ENCODE assay signal across 21 cellular contexts in genomic region chr19:37991176-37991835, GRCh38.
DNase-seq lines count a peak whose midpoint lies in the region; ATAC-seq and TF ChIP-seq lines count a peak whose summit lies in the region.
"Had no signal": no experiment of that assay in that cellular context is flagged by ENCODE, and none has a peak within 500 bp of the region (broad histone marks: within the 10 kb centered on the region; RNA-seq: fewer than 3 reads in every experiment).

No MANE protein-coding gene starts in this region.

- H3K4me3 ChIP-seq in WERI-Rb-1 (ENCODE audit: low read depth, low read length) (no peak overlapping the region), iPS-20b (ENCODE audit: low read length) (no peak overlapping the region), thyroid gland (replicated peaks in 1 of 3) (no peak overlapping the region)
- H3K4me3 ChIP-seq: BLaER1 treated with 17β-estradiol and CSF1 and Interleukin-3, amounts not matched to agents 10 nM and 100 nM; MG63; thoracic aorta had no signal

- H3K9ac ChIP-seq in iPS-20b (ENCODE audit: low read depth, low read length) = peak overlapping the region; percentile 38; the same call in 1 of the 2 replicates

- H3K36me3 Mint-ChIP-seq in CD4-positive, alpha-beta T cell (ENCODE audit: low read depth) = no peaks in the 10 kb centered on the region
- H3K36me3 Mint-ChIP-seq: activated naive CD4-positive, alpha-beta T cell treated with anti-CD3 and anti-CD28 coated beads, Interleukin-2, amount 50 U/mL, for 72 hours had no signal

- no peaks in the 10 kb centered on the region for H3K9me3 ChIP-seq in WERI-Rb-1 (ENCODE audit: severe bottlenecking)
- H3K9me3 ChIP-seq in iPS-20b (ENCODE audit: insufficient read depth, low read depth, low read length) = no peaks in the 10 kb centered on the region
- H3K9me3 ChIP-seq in thyroid gland = no peaks in the 10 kb centered on the region
- H3K9me3 ChIP-seq in CD4-positive, alpha-beta T cell (ENCODE audit: control insufficient read depth, low read length) = no peaks in the 10 kb centered on the region
- H3K9me3 ChIP-seq: MG63, thoracic aorta had no signal

- DNase-seq in NCI-H524 (lab: John Stamatoyannopoulos, UW) = peak; percentile 46 to 72
- DNase-seq in NCI-H524 treated with DMSO at 0.1 percent for 48 hours (lab: John Stamatoyannopoulos, UW) = no peak
- DNase-seq in WERI-Rb-1 = peak; percentile 63
- no peak for DNase-seq in thyroid gland
- DNase-seq in stimulated activated naive CD8-positive, alpha-beta T cell treated with anti-CD3 and anti-CD28 coated beads, Interleukin-15, amount 100 ng/mL, for 72 hours = no peak
- no peak for DNase-seq in CD4-positive, alpha-beta T cell
- DNase-seq: brain microvascular endothelial cell; dermis blood vessel endothelial cell; erythroblast; naive thymus-derived CD4-positive, alpha-beta T cell; NCI-H1694; NCI-H2227 treated with DMSO at 0.1 percent for 48 hours; SHP77 treated with DMSO at 0.1 percent for 48 hours; stimulated activated CD4-positive, alpha-beta T cell treated with anti-CD3 and anti-CD28 coated beads, Interleukin-12 subunit alpha, Interleukin-12 subunit beta, amount 100 ng/mL, for 4 hours; T-cell had no signal

- CTCF ChIA-PET in CD4-positive, alpha-beta T cell (lab: Charles Lee) = interaction anchor here (0.9 kb wide), 1 partner anchor 13 kb away, joined by 3 read pairs; no protein-coding TSS in a partner anchor

- H3K27ac ChIP-seq in WERI-Rb-1 (peak overlapping the region; percentile 65), iPS-20b (ENCODE audit: low read length) (no peak overlapping the region), thyroid gland (peak overlapping the region in 2 of 3 donors; percentile 14 to 50)
- no peak overlapping the region for H3K27ac ChIP-seq in CD4-positive, alpha-beta T cell (ENCODE audit: low read depth, low read length)
- H3K27ac ChIP-seq: brain microvascular endothelial cell, thoracic aorta had no signal

- POLR2A ChIA-PET in CD4-positive, alpha-beta T cell (lab: Charles Lee) = no interaction called here

- 71 to 76% methylated on average over 5 to 9 of the region's 10 CpGs for WGBS in thyroid gland, 2 donors

- TF ChIP-seq CTCF in WERI-Rb-1 (IDR thresholded peaks at IDR 0.05; ENCODE audit: low read depth, low read length) (no peak), thyroid gland (IDR thresholded peaks at IDR 0.05) (no peak)
- TF ChIP-seq CTCF in CD4-positive, alpha-beta T cell (IDR thresholded peaks at IDR 0.05) = no peak

- no peak for ATAC-seq in stimulated activated naive CD8-positive, alpha-beta T cell treated with anti-CD3 and anti-CD28 coated beads, Interleukin-15, amount 100 ng/mL, for 72 hours
- ATAC-seq in CD4-positive, alpha-beta T cell (ENCODE audit: poor library complexity) = no peak
- ATAC-seq in GM19324 (IDR thresholded peaks at IDR 0.05; ENCODE audit: low FRiP score, unreplicated experiment) = no peak
- ATAC-seq: activated naive CD4-positive, alpha-beta T cell treated with anti-CD3 and anti-CD28 coated beads, Interleukin-2, amount 50 U/mL, for 72 hours; naive thymus-derived CD4-positive, alpha-beta T cell; T-cell had no signal

- no peak for TF ChIP-seq POLR2A in thyroid gland (IDR thresholded peaks at IDR 0.05)

- H3K27ac Mint-ChIP-seq in stimulated activated naive CD8-positive, alpha-beta T cell treated with anti-CD3 and anti-CD28 coated beads, Interleukin-15, amount 100 ng/mL, for 72 hours = no peak overlapping the region
- H3K27ac Mint-ChIP-seq in CD4-positive, alpha-beta T cell = no peak overlapping the region
- H3K27ac Mint-ChIP-seq: activated naive CD4-positive, alpha-beta T cell treated with anti-CD3 and anti-CD28 coated beads, Interleukin-2, amount 50 U/mL, for 72 hours; naive thymus-derived CD4-positive, alpha-beta T cell; T-cell had no signal

- H3K4me1 Mint-ChIP-seq in stimulated activated naive CD8-positive, alpha-beta T cell treated with anti-CD3 and anti-CD28 coated beads, Interleukin-15, amount 100 ng/mL, for 72 hours = peaks cover 22% of the 10 kb centered on the region
- peaks cover 10% of the 10 kb centered on the region for H3K4me1 Mint-ChIP-seq in CD4-positive, alpha-beta T cell (ENCODE audit: low read depth)

- H3K27me3 ChIP-seq in WERI-Rb-1 (ENCODE audit: insufficient read depth, low read depth, severe bottlenecking) (no peaks in the 10 kb centered on the region), iPS-20b (ENCODE audit: insufficient read depth, low read length) (no peaks in the 10 kb centered on the region), thyroid gland (no peaks in the 10 kb centered on the region)
- H3K27me3 ChIP-seq in CD4-positive, alpha-beta T cell (ENCODE audit: control insufficient read depth, insufficient read depth, low read length) = no peaks in the 10 kb centered on the region
- H3K27me3 ChIP-seq: BLaER1 treated with 17β-estradiol and CSF1 and Interleukin-3, amounts not matched to agents 10 nM and 100 nM; brain microvascular endothelial cell; MG63 had no signal

- no peak overlapping the region for H3K4me3 Mint-ChIP-seq in stimulated activated naive CD8-positive, alpha-beta T cell treated with anti-CD3 and anti-CD28 coated beads, Interleukin-15, amount 100 ng/mL, for 72 hours
- no peak overlapping the region for H3K4me3 Mint-ChIP-seq in CD4-positive, alpha-beta T cell
- H3K4me3 Mint-ChIP-seq: naive thymus-derived CD4-positive, alpha-beta T cell; T-cell had no signal

- intact Hi-C loops in thyroid gland (cut with DNase I) = no loop called here
- intact Hi-C loops in CD4-positive, alpha-beta T cell (cut with DNase I, micrococcal nuclease) = no loop called here

- no peaks in the 10 kb centered on the region for H3K9me3 Mint-ChIP-seq in stimulated activated naive CD8-positive, alpha-beta T cell treated with anti-CD3 and anti-CD28 coated beads, Interleukin-15, amount 100 ng/mL, for 72 hours
- no peaks in the 10 kb centered on the region for H3K9me3 Mint-ChIP-seq in CD4-positive, alpha-beta T cell
- H3K9me3 Mint-ChIP-seq: activated naive CD4-positive, alpha-beta T cell treated with anti-CD3 and anti-CD28 coated beads, Interleukin-2, amount 50 U/mL, for 72 hours; T-cell had no signal

- H3K36me3 ChIP-seq in WERI-Rb-1 = no peaks in the 10 kb centered on the region
- no peaks in the 10 kb centered on the region for H3K36me3 ChIP-seq in iPS-20b (ENCODE audit: insufficient read depth, low read depth, low read length)
- no peaks in the 10 kb centered on the region for H3K36me3 ChIP-seq in thyroid gland
- H3K36me3 ChIP-seq: MG63, thoracic aorta had no signal

- peaks cover 40% of the 10 kb centered on the region; the same call in 1 of the 2 replicates for H3K4me1 ChIP-seq in iPS-20b (ENCODE audit: insufficient read depth, low read length)
- H3K4me1 ChIP-seq in thyroid gland = peaks cover 47 to 56% of the 10 kb centered on the region in 2 donors

- H3K27me3 Mint-ChIP-seq in stimulated activated naive CD8-positive, alpha-beta T cell treated with anti-CD3 and anti-CD28 coated beads, Interleukin-15, amount 100 ng/mL, for 72 hours = no peaks in the 10 kb centered on the region
- H3K27me3 Mint-ChIP-seq in CD4-positive, alpha-beta T cell = no peaks in the 10 kb centered on the region
- H3K27me3 Mint-ChIP-seq: naive thymus-derived CD4-positive, alpha-beta T cell; T-cell had no signal

Comparison
In these comparisons a context has a peak if more than half of its experiments do, and no peak if none do; other contexts are left out.
1. DNase-seq: peak in NCI-H524 (2 of 2) and WERI-Rb-1 (single experiment); none in NCI-H524 treated with DMSO at 0.1 percent for 48 hours (single experiment), thyroid gland (0 of 2), stimulated activated naive CD8-positive, alpha-beta T cell treated with anti-CD3 and anti-CD28 coated beads, Interleukin-15, amount 100 ng/mL, for 72 hours (0 of 2) and CD4-positive, alpha-beta T cell (0 of 10).
2. H3K27ac ChIP-seq: peak in WERI-Rb-1 (single experiment) and thyroid gland (2 of 3); none in iPS-20b (single experiment) and CD4-positive, alpha-beta T cell (single experiment).